16 cellular contexts compared by ENCODE assay signal in the genomic region with DNA sequence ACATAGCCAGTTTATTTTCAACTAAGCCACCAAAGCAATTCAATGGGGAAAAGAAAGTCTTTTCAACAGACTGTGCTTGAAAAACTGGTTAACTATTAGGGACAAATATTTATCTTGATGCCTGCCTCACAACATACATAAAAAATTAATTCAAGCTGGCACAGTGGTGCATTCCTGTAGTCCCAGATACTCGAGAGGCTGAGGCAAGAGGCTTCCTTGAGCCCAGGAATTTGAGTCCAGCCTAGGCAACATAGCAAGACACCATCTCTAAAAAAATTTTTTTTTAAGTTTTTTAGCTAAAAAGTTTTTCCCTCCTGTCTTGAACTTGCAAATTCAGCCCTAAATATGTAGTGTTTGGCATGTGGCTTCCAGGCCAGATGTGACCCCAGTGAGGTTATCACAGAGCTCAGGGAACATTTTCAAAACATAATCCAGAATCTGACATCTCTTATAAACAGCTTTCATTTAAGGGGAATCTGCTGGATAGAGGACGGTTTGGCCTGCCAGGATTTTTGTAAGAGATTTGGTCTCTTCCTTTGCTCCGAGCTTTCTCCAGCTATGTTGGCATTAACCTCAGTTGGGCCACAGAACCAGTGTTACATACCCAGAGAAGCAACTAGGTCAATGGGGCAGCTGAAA. TPM values are rescaled to one million over a fixed set of nuclear protein-coding genes. Genes with fewer than 3 reads are reported as not detected.
DNase-seq lines count a peak whose midpoint lies in the region; FAIRE-seq and TF ChIP-seq lines count a peak whose summit lies in the region.
"Had no signal": no experiment of that assay in that cellular context is flagged by ENCODE, and none has a peak within 500 bp of the region (broad histone marks: within the 10 kb centered on the region; RNA-seq: fewer than 3 reads in every experiment).

No MANE protein-coding gene starts in this region.

- peak overlapping the region; percentile 49 to 66 for H3K27ac ChIP-seq in mucosa of rectum (ENCODE audit: low read depth in 2 of 2, low read length in 2 of 2)
- peak overlapping the region; percentile 53 for H3K27ac ChIP-seq in suprapubic skin
- H3K27ac ChIP-seq in Karpas-422 (ENCODE audit: low read length) = no peak overlapping the region
- no peak overlapping the region for H3K27ac ChIP-seq in RWPE1

- WGBS in suprapubic skin = 32% methylated on average over 3 of the region's 3 CpGs

- H3K9ac ChIP-seq in mucosa of rectum (ENCODE audit: low read depth in 1 of 2, low read length in 2 of 2) = no peak overlapping the region
- no peak overlapping the region for H3K9ac ChIP-seq in Karpas-422 (ENCODE audit: low read length)

- TF ChIP-seq POLR2A in suprapubic skin (IDR thresholded peaks at IDR 0.05) = no peak

- TF ChIP-seq EP300 in suprapubic skin (IDR thresholded peaks at IDR 0.05) = no peak

- no peaks in the 10 kb centered on the region for H4K20me1 ChIP-seq in Karpas-422 (ENCODE audit: insufficient read depth, low read depth, low read length)

- H2AFZ ChIP-seq in Karpas-422 (ENCODE audit: low read length) = no peak overlapping the region

- H3K9me3 ChIP-seq in mucosa of rectum (ENCODE audit: control insufficient read depth in 2 of 2, low read length in 2 of 2) (no peaks in the 10 kb centered on the region), suprapubic skin (no peaks in the 10 kb centered on the region), Karpas-422 (ENCODE audit: low read length) (no peaks in the 10 kb centered on the region)

- no peaks in the 10 kb centered on the region for H3K9me2 ChIP-seq in Karpas-422 (replicated peaks; ENCODE audit: insufficient read depth, low read length)

- H3K36me3 ChIP-seq in mucosa of rectum (ENCODE audit: control insufficient read depth in 2 of 2, insufficient read depth in 2 of 2, low read length in 2 of 2) (no peaks in the 10 kb centered on the region), suprapubic skin (no peaks in the 10 kb centered on the region), Karpas-422 (ENCODE audit: insufficient read depth, low read length) (no peaks in the 10 kb centered on the region)

- H3K27me3 ChIP-seq in mucosa of rectum (ENCODE audit: control insufficient read depth in 2 of 2, insufficient read depth in 2 of 2, low read length in 2 of 2) (no peaks in the 10 kb centered on the region), suprapubic skin (no peaks in the 10 kb centered on the region), Karpas-422 (ENCODE audit: low read length) (no peaks in the 10 kb centered on the region)

- no peak overlapping the region for H3K4me2 ChIP-seq in Karpas-422 (ENCODE audit: low read depth, low read length, poor library complexity, severe bottlenecking)

- H3K4me3 ChIP-seq in LNCaP clone FGC (ENCODE audit: low read depth, low read length) (no peak overlapping the region), mucosa of rectum (ENCODE audit: low read length in 2 of 2) (no peak overlapping the region), suprapubic skin (no peak overlapping the region), Karpas-422 (ENCODE audit: low read length) (no peak overlapping the region)

- peaks cover 0 to 2% of the 10 kb centered on the region in 2 donors for H3K4me1 ChIP-seq in mucosa of rectum (ENCODE audit: control insufficient read depth in 2 of 2, insufficient read depth in 2 of 2, low read length in 2 of 2)
- H3K4me1 ChIP-seq in suprapubic skin = peaks cover 7% of the 10 kb centered on the region
- no peaks in the 10 kb centered on the region for H3K4me1 ChIP-seq in Karpas-422 (ENCODE audit: low read length)

- POLR2A ChIA-PET in RWPE1 (lab: Yijun Ruan, JAX; ENCODE audit: low non-redundant PET) = no interaction called here

- DNase-seq in LNCaP clone FGC (ENCODE audit: low read depth) (peak; percentile 30), fibroblast of peridontal ligament (ENCODE audit: extremely low read depth) (peak; percentile 56), suprapubic skin (ENCODE audit: low spot score in 2 of 2) (no peak), Karpas-422 (no peak), RWPE1 (ENCODE audit: low spot score) (no peak), frontal cortex (ENCODE audit: low spot score in 2 of 2) (no peak), A172 (ENCODE audit: low spot score) (no peak)
- DNase-seq: activated naive CD4-positive, alpha-beta T cell; DMS79; KBM-7; naive thymus-derived CD4-positive, alpha-beta T cell; NCI-H187 treated with DMSO at 0.1 percent for 48 hours; SIG-M5 had no signal

- TF ChIP-seq CTCF in LNCaP clone FGC (IDR thresholded peaks at IDR 0.05; ENCODE audit: control insufficient read depth, extremely low read depth, insufficient read depth) (no peak), suprapubic skin (IDR thresholded peaks at IDR 0.05) (no peak), RWPE1 (conservative IDR thresholded peaks at IDR 0.05; ENCODE audit: low read depth) (no peak)

- H3K79me2 ChIP-seq in Karpas-422 (ENCODE audit: low read length) = no peaks in the 10 kb centered on the region

- no peak for FAIRE-seq in frontal cortex (lab: Jason Lieb, UNC)
- FAIRE-seq: endothelial cell of umbilical vein, TTC549 had no signal

- CTCF ChIA-PET in RWPE1 (lab: Yijun Ruan, JAX) = interaction anchor here (0.6 to 0.8 kb wide), 2 partner anchors 61 to 183 kb away, joined by 3 to 4 read pairs; no protein-coding TSS in a partner anchor

RNA-seq across cellular contexts. Expression of a gene that starts 46.4 kb away (rescaled TPM):
- total RNA-seq in suprapubic skin (100 to 1,000 TPM; 105 to 123 (median 109) TPM), frontal cortex (41.6 TPM)
- total RNA-seq in Karpas-422 (2014; rRNA removed; shearing (Covaris generic); ENCODE audit: low replicate concordance) = not detected in 2 replicates
- 329 and 393 TPM in 2 replicates for total RNA-seq in A172 (2014; rRNA removed; shearing (Covaris generic))

Comparison
In these comparisons a context has a peak if more than half of its experiments do, and no peak if none do; other contexts are left out.
1. DNase-seq: peak in LNCaP clone FGC (single experiment) and fibroblast of peridontal ligament (single experiment); none in suprapubic skin (0 of 2), Karpas-422 (single experiment), RWPE1 (single experiment), frontal cortex (0 of 2) and A172 (single experiment).
2. H3K27ac ChIP-seq: peak in mucosa of rectum (2 of 2) and suprapubic skin (single experiment); none in Karpas-422 (single experiment) and RWPE1 (single experiment).
3. RNA of a gene that starts 46.4 kb away (total RNA-seq): 329 to 393 TPM in A172, 105 to 123 TPM in suprapubic skin and 41.6 TPM in frontal cortex (single experiment); not detected in Karpas-422; every median in the first group is over 10 times any median in the second.